Comparison of ENCODE assay signal across 19 cellular contexts in genomic region chr5:181043285-181044092, GRCh38. TPM values are rescaled to one million over a fixed set of nuclear protein-coding genes. Genes with fewer than 3 reads are reported as not detected.
DNase-seq lines count a peak whose midpoint lies in the region; ATAC-seq, FAIRE-seq and TF ChIP-seq lines count a peak whose summit lies in the region.
"Had no signal": no experiment of that assay in that cellular context is flagged by ENCODE, and none has a peak within 500 bp of the region (broad histone marks: within the 10 kb centered on the region; RNA-seq: fewer than 3 reads in every experiment).

No MANE protein-coding gene starts in this region.

- peak; percentile 31; the same call in 1 of the 2 replicates for TF ChIP-seq RAD21 in GM12878 (IDR thresholded peaks at IDR 0.05; ENCODE audit: insufficient read depth, low read depth, low read length)

- no peaks in the 10 kb centered on the region for H3K27me3 Mint-ChIP-seq in Calu3 (ENCODE audit: unreplicated experiment)

- H3K27ac Mint-ChIP-seq in Calu3 (ENCODE audit: unreplicated experiment): no peak overlapping the region
- H3K27ac Mint-ChIP-seq: activated T-cell treated with anti-CD3 and anti-CD28 coated beads, Interleukin-2, amount 50 U/mL, for 24 hours; stimulated activated memory B cell treated with anti-CD40 and anti-IgM and Interleukin-4, amounts not matched to agents 10 μg/mL and 1 μg/mL and 100 μg/mL, for 72 hours had no signal

- H3K79me2 ChIP-seq in GM12878 (ENCODE audit: control insufficient read depth, insufficient read depth, low read length): no peaks in the 10 kb centered on the region

- H3K27ac ChIP-seq in GM12878 (ENCODE audit: control insufficient read depth, insufficient read depth) (no peak overlapping the region), lower lobe of right lung (peak overlapping the region; percentile 79)
- H3K27ac ChIP-seq: ovary had no signal

- TF ChIP-seq CTCF in Calu3 (IDR thresholded peaks at IDR 0.05; ENCODE audit: unreplicated experiment): no peak
- peak in 2 of 3 experiments; percentile 36 to 48; a peak in 4 of 6 replicates for TF ChIP-seq CTCF in GM12878 (IDR thresholded peaks at IDR 0.05 in 2 of 3, conservative IDR thresholded peaks at IDR 0.05 in 1 of 3; ENCODE audit: control insufficient read depth in 2 of 3, extremely low read depth in 1 of 3, insufficient read depth in 1 of 3, low read depth in 3 of 3, low read length in 3 of 3)
- no peak for TF ChIP-seq CTCF in lower lobe of right lung (IDR thresholded peaks at IDR 0.05)

- no peak overlapping the region for H3K4me3 Mint-ChIP-seq in Calu3 (ENCODE audit: low read depth, unreplicated experiment)
- H3K4me3 Mint-ChIP-seq: activated T-cell treated with anti-CD3 and anti-CD28 coated beads, Interleukin-2, amount 50 U/mL, for 24 hours; stimulated activated memory B cell treated with anti-CD40 and anti-IgM and Interleukin-4, amounts not matched to agents 10 μg/mL and 1 μg/mL and 100 μg/mL, for 72 hours had no signal

- H3K36me3 ChIP-seq in GM12878 (ENCODE audit: control insufficient read depth in 2 of 2, insufficient read depth in 2 of 2, low read length in 1 of 2) (no peaks in the 10 kb centered on the region), lower lobe of right lung (no peaks in the 10 kb centered on the region)
- H3K36me3 ChIP-seq: ovary had no signal

- FAIRE-seq in GM12878 (lab: Jason Lieb, UNC): no peak
- FAIRE-seq: G401.6 had no signal

- no TSS peak for BruUV-seq in Calu3 (replicated peaks; lab: Mats Ljungman, UMichigan)
- BruUV-seq in GM12878 (replicated peaks; lab: Mats Ljungman, UMichigan): no TSS peak

- no peak overlapping the region for H3K9ac ChIP-seq in GM12878 (ENCODE audit: control insufficient read depth, insufficient read depth, low read length)

- H2AFZ ChIP-seq in GM12878 (ENCODE audit: control insufficient read depth, low read depth, low read length): no peak overlapping the region

- no peaks in the 10 kb centered on the region for H4K20me1 ChIP-seq in GM12878 (ENCODE audit: control insufficient read depth, insufficient read depth)

- H3K4me3 ChIP-seq in GM12878 (no peak overlapping the region), lower lobe of right lung (peak overlapping the region; percentile 47)
- H3K4me3 ChIP-seq: ovary had no signal

- no peak for TF ChIP-seq POLR2A in GM12878 (IDR thresholded peaks at IDR 0.05; ENCODE audit: low read depth, low read length)

- H3K4me1 ChIP-seq in GM12878 (ENCODE audit: control insufficient read depth, insufficient read depth, low read length) (no peaks in the 10 kb centered on the region), lower lobe of right lung (peaks cover 5% of the 10 kb centered on the region)

- no peaks in the 10 kb centered on the region for H3K36me3 Mint-ChIP-seq in Calu3 (ENCODE audit: insufficient read depth, unreplicated experiment)
- H3K36me3 Mint-ChIP-seq: stimulated activated memory B cell treated with anti-CD40 and anti-IgM and Interleukin-4, amounts not matched to agents 10 μg/mL and 1 μg/mL and 100 μg/mL, for 72 hours had no signal

- intact Hi-C loops in Calu3 (cut with micrococcal nuclease; ENCODE audit: unreplicated experiment): loop anchor here (2.0 kb wide), 1 partner anchor 115 kb away; no protein-coding TSS in a partner anchor
- intact Hi-C loops in GM12878 (cut with micrococcal nuclease; ENCODE audit: unreplicated experiment): no loop called here
- intact Hi-C loops in lower lobe of right lung (cut with DNase I): no loop called here

- no peaks in the 10 kb centered on the region; the same call in 2 of the 3 replicates for H3K9me3 ChIP-seq in GM12878 (replicated peaks; ENCODE audit: control insufficient read depth, insufficient read depth, low read length)
- no peaks in the 10 kb centered on the region for H3K9me3 ChIP-seq in lower lobe of right lung
- H3K9me3 ChIP-seq: ovary had no signal

- peak; percentile 53 for DNase-seq in Calu3
- DNase-seq in HT-29 (ENCODE audit: low spot score): peak; percentile 36
- no peak for DNase-seq in GM12878 (ENCODE audit: low read depth, low spot score)
- DNase-seq in lower lobe of right lung: no peak
- DNase-seq in LoVo (ENCODE audit: low spot score): no peak
- no peak for DNase-seq in stimulated activated CD4-positive, alpha-beta T cell treated with anti-CD3 and anti-CD28 coated beads, Interleukin-4, amount 100 ng/mL, for 1 hour
- no peak for DNase-seq in anterior cingulate cortex (lab: John Stamatoyannopoulos, UW)
- DNase-seq in NOMO-1 (lab: John Stamatoyannopoulos, UW; ENCODE audit: unreplicated experiment in 2 of 2): no peak
- DNase-seq: activated T-cell treated with anti-CD3 and anti-CD28 coated beads, Interleukin-2, amount 50 U/mL, for 24 hours; AML-193; amygdala; effector memory CD4-positive, alpha-beta T cell; mesenchymal stem cell; MM.1S; NCI-H446; ovary; stimulated activated CD4-positive, alpha-beta T cell treated with anti-CD3 and anti-CD28 coated beads, Interleukin-2, amount 100 ng/mL, for 24 hours had no signal

- POLR2A ChIA-PET in GM12878 (lab: Charles Lee): no interaction called here

- SMC1A ChIA-PET in GM12878 (lab: Charles Lee; ENCODE audit: uncharacterized antibody, unreplicated experiment): interaction anchor here (0.5 to 1.4 kb wide), 6 partner anchors 23 to 259 kb away, joined by 3 to 4 read pairs (median 4); no protein-coding TSS in a partner anchor

- H3K27me3 ChIP-seq in GM12878 (replicated peaks in 1 of 2; ENCODE audit: control insufficient read depth in 2 of 2, insufficient read depth in 2 of 2, low read length in 1 of 2) (no peaks in the 10 kb centered on the region), lower lobe of right lung (ENCODE audit: low read depth) (peaks cover 31% of the 10 kb centered on the region)
- H3K27me3 ChIP-seq: ovary had no signal

- no peak for TF ChIP-seq EP300 in GM12878 (IDR thresholded peaks at IDR 0.05; ENCODE audit: borderline replicate concordance in 1 of 2, control insufficient read depth in 1 of 2, low read depth in 2 of 2, low read length in 2 of 2)

- H3K4me2 ChIP-seq in GM12878 (ENCODE audit: control insufficient read depth, insufficient read depth): no peak overlapping the region

- H3K9me3 Mint-ChIP-seq in Calu3 (ENCODE audit: low read depth, unreplicated experiment): no peaks in the 10 kb centered on the region
- H3K9me3 Mint-ChIP-seq: activated T-cell treated with anti-CD3 and anti-CD28 coated beads, Interleukin-2, amount 50 U/mL, for 24 hours; stimulated activated memory B cell treated with anti-CD40 and anti-IgM and Interleukin-4, amounts not matched to agents 10 μg/mL and 1 μg/mL and 100 μg/mL, for 72 hours had no signal

- CTCF ChIA-PET in Calu3 (lab: Charles Lee) (interaction anchor here (0.9 kb wide), 1 partner anchor 100 kb away, joined by 3 read pairs; no protein-coding TSS in a partner anchor), GM12878 (lab: Yijun Ruan, JAX) (interaction anchor here (0.9 to 3.4 kb wide), 10 partner anchors 11 to 174 kb away, joined by 3 to 12 read pairs (median 4); no protein-coding TSS in a partner anchor)

- RAD21 ChIA-PET in GM12878 (lab: Charles Lee; ENCODE audit: unreplicated experiment): interaction anchor here (0.7 to 2.2 kb wide), 4 partner anchors 107 to 133 kb away, joined by 3 to 7 read pairs (median 4); no protein-coding TSS in a partner anchor

- in situ Hi-C loops in GM12878 (cut with MboI): no loop called here

- 44% methylated on average over 12 of the region's 12 CpGs for WGBS in GM12878 (ENCODE audit: insufficient coverage, insufficient replicate concordance, low lambda C conversion rate, missing lambda C conversion rate)

- no peaks in the 10 kb centered on the region for H3K4me1 Mint-ChIP-seq in Calu3 (ENCODE audit: low read depth, unreplicated experiment)

- ATAC-seq in GM12878 (peak; percentile 45; the same call in 2 of the 3 replicates), lower lobe of right lung (peak; percentile 20 to 35)
- ATAC-seq: stimulated activated memory B cell treated with anti-CD40 and anti-IgM and Interleukin-4, amounts not matched to agents 10 μg/mL and 1 μg/mL and 100 μg/mL, for 72 hours had no signal

RNA-seq across cellular contexts. Expression of gene BTNL9, which starts 3.4 kb away (rescaled TPM):
- 5.0 and 5.8 TPM in 2 replicates for total RNA-seq in Calu3 (2022)
- total RNA-seq in HT-29 (2014; rRNA removed; shearing (Covaris generic)): 32.4 and 36.7 TPM in 2 replicates
- 283 and 331 TPM in 2 replicates for total RNA-seq in GM12878 (2013; cell fraction: nucleolus; rRNA removed)
- 0.06 and 0.16 TPM in 2 replicates for total RNA-seq in GM12878 (2014; rRNA removed)
- not detected in 2 replicates for total RNA-seq in GM12878 (2014; rRNA removed; fragmentation: Illumina TruSeq; extraction: Trizol)
- 0.05 and 0.08 TPM in 2 replicates for total RNA-seq in GM12878 (2021)
- polyA plus RNA-seq in GM12878 (2011; ENCODE audit: low read depth): 0.94 TPM
- 12.3 and 16.5 TPM in 2 replicates for polyA plus RNA-seq in GM12878 (2011; rRNA removed)
- 16.0 and 21.2 TPM in 2 replicates for polyA plus RNA-seq in GM12878 (2011; cell fraction: cytosol; rRNA removed)
- polyA plus RNA-seq in GM12878 (2011; cell fraction: nucleus; rRNA removed): 90.7 and 117 TPM in 2 replicates
- polyA plus RNA-seq in GM12878 (2012): 1.8 and 5.6 TPM in 2 replicates
- 0.24 TPM in 1 of 2 replicates, not detected in the other for polyA plus RNA-seq in GM12878 (2014; fragmentation: Illumina TruSeq; extraction: Trizol)
- not detected for polyA plus RNA-seq in GM12878 (2014; fragmentation: Nextera tagmentation; extraction: Ambion mirVana)
- polyA plus RNA-seq in GM12878 (2014; rRNA removed): 0.01 and 0.38 TPM in 2 replicates
- polyA plus RNA-seq in GM12878 (2016; fragmentation: Nextera tagmentation; extraction: Ambion mirVana): not detected
- polyA minus RNA-seq in GM12878 (2011; rRNA and poly(A)+ RNA removed): 6.2 and 12.6 TPM in 2 replicates
- polyA minus RNA-seq in GM12878 (2011; cell fraction: cytosol; rRNA and poly(A)+ RNA removed): 3.1 and 8.7 TPM in 2 replicates
- 29.3 and 31.1 TPM in 2 replicates for polyA minus RNA-seq in GM12878 (2011; cell fraction: nucleus; rRNA and poly(A)+ RNA removed)
- total RNA-seq in lower lobe of right lung: 125 TPM

RNA-seq across cellular contexts. Expression of gene BTNL3, which starts 54.8 kb away (rescaled TPM):
- total RNA-seq in Calu3 (2022) (not detected in 2 replicates), GM12878 (2014; rRNA removed) (not detected in 2 replicates), GM12878 (2014; rRNA removed; fragmentation: Illumina TruSeq; extraction: Trizol) (not detected in 2 replicates), GM12878 (2021) (not detected in 2 replicates), lower lobe of right lung (not detected)
- not detected in 2 replicates for total RNA-seq in HT-29 (2014; rRNA removed; shearing (Covaris generic))
- 0.25 TPM in 1 of 2 replicates, not detected in the other for total RNA-seq in GM12878 (2013; cell fraction: nucleolus; rRNA removed)
- not detected for polyA plus RNA-seq in GM12878 (2011; ENCODE audit: low read depth)
- polyA plus RNA-seq in GM12878 (2011; rRNA removed) (0.39 and 0.43 TPM in 2 replicates), GM12878 (2014; fragmentation: Illumina TruSeq; extraction: Trizol) (not detected in 2 replicates), GM12878 (2014; fragmentation: Nextera tagmentation; extraction: Ambion mirVana) (not detected), GM12878 (2014; rRNA removed) (not detected in 2 replicates), GM12878 (2016; fragmentation: Nextera tagmentation; extraction: Ambion mirVana) (not detected)
- polyA plus RNA-seq in GM12878 (2011; cell fraction: cytosol; rRNA removed): 0.19 and 0.22 TPM in 2 replicates
- 0.37 and 0.90 TPM in 2 replicates for polyA plus RNA-seq in GM12878 (2011; cell fraction: nucleus; rRNA removed)
- not detected in 2 replicates for polyA plus RNA-seq in GM12878 (2012)
- polyA minus RNA-seq in GM12878 (2011; rRNA and poly(A)+ RNA removed): 0.15 and 0.22 TPM in 2 replicates
- not detected in 2 replicates for polyA minus RNA-seq in GM12878 (2011; cell fraction: cytosol; rRNA and poly(A)+ RNA removed)
- polyA minus RNA-seq in GM12878 (2011; cell fraction: nucleus; rRNA and poly(A)+ RNA removed): 0.19 and 0.24 TPM in 2 replicates
- polyA plus RNA-seq: ovary had no signal

Comparison
In these comparisons a context has a peak if more than half of its experiments do, and no peak if none do; other contexts are left out.
1. DNase-seq: peak in Calu3 (single experiment) and HT-29 (single experiment); none in GM12878 (single experiment), lower lobe of right lung (single experiment), LoVo (single experiment), stimulated activated CD4-positive, alpha-beta T cell treated with anti-CD3 and anti-CD28 coated beads, Interleukin-4, amount 100 ng/mL, for 1 hour (single experiment), anterior cingulate cortex (0 of 58) and NOMO-1 (0 of 2).
2. CTCF ChIP-seq: peak in GM12878 (2 of 3); none in Calu3 (single experiment) and lower lobe of right lung (single experiment).